12 cellular contexts compared by ENCODE assay signal in the genomic region with DNA sequence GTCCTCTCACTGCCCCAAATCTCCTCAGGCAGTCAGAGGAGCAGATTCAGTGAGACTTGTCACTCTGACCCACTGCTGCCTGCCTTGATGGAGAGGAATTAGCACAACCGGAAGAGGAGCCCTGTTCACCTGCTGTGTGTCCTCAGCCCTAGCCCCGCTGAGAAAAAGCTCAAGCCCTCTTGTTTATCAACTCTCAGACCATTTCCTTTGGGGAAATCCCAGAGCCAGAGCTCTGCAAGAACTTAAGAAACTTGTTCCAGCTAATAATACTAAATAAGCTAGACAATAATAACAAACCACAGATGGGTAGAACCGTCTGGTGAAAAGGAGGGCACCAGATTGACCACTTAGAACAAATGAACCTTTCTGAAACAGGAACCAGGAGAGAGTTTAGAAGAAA. TPM values are rescaled to one million over a fixed set of nuclear protein-coding genes. Genes with fewer than 3 reads are reported as not detected.
DNase-seq lines count a peak whose midpoint lies in the region; ATAC-seq and TF ChIP-seq lines count a peak whose summit lies in the region.
"Had no signal": no experiment of that assay in that cellular context is flagged by ENCODE, and none has a peak within 500 bp of the region (broad histone marks: within the 10 kb centered on the region; RNA-seq: fewer than 3 reads in every experiment).

No MANE protein-coding gene starts in this region.

- no peak overlapping the region for H3K23ac ChIP-seq in mesenchymal stem cell (ENCODE audit: low read length in 2 of 2)

- H3K9ac ChIP-seq in HUES6 (ENCODE audit: low read length) (peak overlapping the region; percentile 17), mesenchymal stem cell (ENCODE audit: low read length) (no peak overlapping the region)

- POLR2A ChIA-PET in PC-9 (lab: Charles Lee; ENCODE audit: unreplicated experiment), result no interaction called here

- no peak for TF ChIP-seq CTCF in psoas muscle (IDR thresholded peaks at IDR 0.05)
- no peak for TF ChIP-seq CTCF in vagina (IDR thresholded peaks at IDR 0.05)
- no peak for TF ChIP-seq CTCF in PC-9 (conservative IDR thresholded peaks at IDR 0.05)
- TF ChIP-seq CTCF in gastroesophageal sphincter (IDR thresholded peaks at IDR 0.05), result no peak

- H4K20me1 ChIP-seq in PC-9 (ENCODE audit: insufficient read depth), result no peaks in the 10 kb centered on the region

- CTCF ChIA-PET in PC-9 (lab: Charles Lee), result no interaction called here

- no peak overlapping the region for H2BK120ac ChIP-seq in mesenchymal stem cell (ENCODE audit: low read depth, low read length)

- no TSS peak for BruUV-seq in PC-9 (replicated peaks; lab: Mats Ljungman, UMichigan)

- H3K79me1 ChIP-seq in mesenchymal stem cell (replicated peaks; ENCODE audit: low read length, poor library complexity, severe bottlenecking), result peaks cover 13% of the 10 kb centered on the region

- H2BK15ac ChIP-seq in mesenchymal stem cell (ENCODE audit: low read depth, poor library complexity, severe bottlenecking), result no peak overlapping the region

- no peak overlapping the region for H2AK5ac ChIP-seq in mesenchymal stem cell (ENCODE audit: low read length, severe bottlenecking)

- H3K27ac ChIP-seq in HUES6 (ENCODE audit: low read depth, low read length), result no peak overlapping the region
- no peak overlapping the region for H3K27ac ChIP-seq in mesenchymal stem cell (ENCODE audit: low read length, poor library complexity, severe bottlenecking)
- H3K27ac ChIP-seq in psoas muscle, result no peak overlapping the region
- no peak overlapping the region for H3K27ac ChIP-seq in vagina
- H3K27ac ChIP-seq in PC-9, result no peak overlapping the region
- no peak overlapping the region for H3K27ac ChIP-seq in gastroesophageal sphincter
- H3K27ac ChIP-seq: body of pancreas, SJCRH30 had no signal

- H2AFZ ChIP-seq in mesenchymal stem cell (ENCODE audit: low read depth, low read length) (no peak overlapping the region), PC-9 (no peak overlapping the region)

- H2BK12ac ChIP-seq in mesenchymal stem cell (ENCODE audit: low read length in 2 of 2), result no peak overlapping the region

- WGBS in mesenchymal stem cell, result 75% methylated on average over 1 of the region's 3 CpGs
- WGBS in psoas muscle, 3 donors, result 27 to 34% (median 34%) methylated on average over 3 of the region's 3 CpGs
- 0 to 37% methylated on average over 1 to 2 of the region's 3 CpGs for WGBS in gastroesophageal sphincter (ENCODE audit: low coverage in 1 of 2), 2 donors

- peak overlapping the region in 1 of 2 experiments; percentile 43 for H3K18ac ChIP-seq in mesenchymal stem cell (ENCODE audit: low read depth in 1 of 2, low read length in 2 of 2)

- H3K4me1 ChIP-seq in HUES6 (ENCODE audit: control insufficient read depth, insufficient read depth, low read length) (peaks cover 7% of the 10 kb centered on the region), mesenchymal stem cell (ENCODE audit: control insufficient read depth, insufficient read depth, low read depth, low read length) (peaks cover 4% of the 10 kb centered on the region), psoas muscle (no peaks in the 10 kb centered on the region), vagina (peaks cover 6% of the 10 kb centered on the region), PC-9 (replicated peaks; ENCODE audit: insufficient read depth) (peaks cover 18% of the 10 kb centered on the region), gastroesophageal sphincter (no peaks in the 10 kb centered on the region)
- H3K4me1 ChIP-seq: body of pancreas, SJCRH30 had no signal

- no peaks in the 10 kb centered on the region for H3K36me3 ChIP-seq in HUES6 (ENCODE audit: control insufficient read depth, insufficient read depth, low read length)
- no peaks in the 10 kb centered on the region for H3K36me3 ChIP-seq in mesenchymal stem cell (ENCODE audit: control insufficient read depth in 1 of 2, insufficient read depth in 2 of 2, low read depth in 1 of 2, low read length in 2 of 2)
- no peaks in the 10 kb centered on the region for H3K36me3 ChIP-seq in psoas muscle (ENCODE audit: insufficient read depth in 1 of 2, low read depth in 1 of 2)
- no peaks in the 10 kb centered on the region for H3K36me3 ChIP-seq in vagina
- no peaks in the 10 kb centered on the region for H3K36me3 ChIP-seq in PC-9 (ENCODE audit: low read depth)
- no peaks in the 10 kb centered on the region for H3K36me3 ChIP-seq in gastroesophageal sphincter
- H3K36me3 ChIP-seq: SJCRH30 had no signal

- H3K4me3 ChIP-seq in HUES6 (ENCODE audit: low read depth, low read length) (no peak overlapping the region), mesenchymal stem cell (ENCODE audit: insufficient read depth in 1 of 2, low read depth in 1 of 2, low read length in 2 of 2) (no peak overlapping the region), psoas muscle (no peak overlapping the region), vagina (no peak overlapping the region), PC-9 (no peak overlapping the region), gastroesophageal sphincter (no peak overlapping the region)
- H3K4me3 ChIP-seq: body of pancreas, SJCRH30 had no signal

- peaks cover 10% of the 10 kb centered on the region for H3K9me3 ChIP-seq in HUES6 (ENCODE audit: control insufficient read depth, insufficient read depth, low read depth, low read length)
- H3K9me3 ChIP-seq in mesenchymal stem cell (ENCODE audit: control insufficient read depth, low read length), result peaks cover 6% of the 10 kb centered on the region
- H3K9me3 ChIP-seq in psoas muscle, result peaks cover 8% of the 10 kb centered on the region
- H3K9me3 ChIP-seq in vagina, result no peaks in the 10 kb centered on the region
- no peaks in the 10 kb centered on the region; the same call in 1 of the 2 replicates for H3K9me3 ChIP-seq in PC-9 (ENCODE audit: insufficient read depth, low read depth)
- H3K9me3 ChIP-seq in gastroesophageal sphincter, result no peaks in the 10 kb centered on the region
- H3K9me3 ChIP-seq: body of pancreas had no signal

- ATAC-seq in GM18909 (IDR thresholded peaks at IDR 0.05; ENCODE audit: poor library complexity, unreplicated experiment) (peak; percentile 86), HG02571 (IDR thresholded peaks at IDR 0.05; ENCODE audit: unreplicated experiment) (peak; percentile 61), psoas muscle (no peak), gastroesophageal sphincter (no peak)
- ATAC-seq: body of pancreas had no signal

- TF ChIP-seq EP300 in gastroesophageal sphincter (IDR thresholded peaks at IDR 0.05), result no peak

- H4K8ac ChIP-seq in mesenchymal stem cell (ENCODE audit: low read length), result peak overlapping the region; percentile 41

- DNase-seq in mesenchymal stem cell, result peak; percentile 55
- no peak for DNase-seq in psoas muscle
- DNase-seq in vagina (ENCODE audit: extremely low spot score in 2 of 2), result no peak
- DNase-seq in PC-9, result no peak
- DNase-seq: body of pancreas, DMS79, NCI-H1436 treated with DMSO at 0.1 percent for 48 hours had no signal

- H3K4me2 ChIP-seq in mesenchymal stem cell (ENCODE audit: low read length, poor library complexity, severe bottlenecking), result no peak overlapping the region
- no peak overlapping the region for H3K4me2 ChIP-seq in PC-9

- no peak overlapping the region for H2BK5ac ChIP-seq in mesenchymal stem cell (ENCODE audit: low read depth, low read length, poor library complexity, severe bottlenecking)

- no peaks in the 10 kb centered on the region for H3K79me2 ChIP-seq in PC-9 (ENCODE audit: low read depth)

- H3K9me2 ChIP-seq in PC-9 (ENCODE audit: insufficient read depth), result no peaks in the 10 kb centered on the region

- intact Hi-C loops in psoas muscle (cut with DNase I) (no loop called here), vagina (cut with DNase I) (no loop called here), PC-9 (cut with micrococcal nuclease; ENCODE audit: unreplicated experiment) (no loop called here)

- no peaks in the 10 kb centered on the region for H3K27me3 ChIP-seq in HUES6 (ENCODE audit: control insufficient read depth, insufficient read depth, low read length)
- H3K27me3 ChIP-seq in mesenchymal stem cell (ENCODE audit: control insufficient read depth in 1 of 2, insufficient read depth in 1 of 2, low read length in 2 of 2), result no peaks in the 10 kb centered on the region
- H3K27me3 ChIP-seq in psoas muscle (ENCODE audit: insufficient read depth in 3 of 3, low read length in 2 of 3), result no peaks in the 10 kb centered on the region
- no peaks in the 10 kb centered on the region for H3K27me3 ChIP-seq in vagina
- H3K27me3 ChIP-seq in PC-9 (ENCODE audit: insufficient read depth, low read depth), result no peaks in the 10 kb centered on the region
- H3K27me3 ChIP-seq in gastroesophageal sphincter, result no peaks in the 10 kb centered on the region
- H3K27me3 ChIP-seq: body of pancreas, SJCRH30 had no signal

- no peak overlapping the region for H3K14ac ChIP-seq in mesenchymal stem cell (ENCODE audit: low read length in 2 of 2)

- H4K91ac ChIP-seq in mesenchymal stem cell (ENCODE audit: low read length), result peak overlapping the region; percentile 46

- H3K4ac ChIP-seq in mesenchymal stem cell (ENCODE audit: low read depth in 1 of 2, low read length in 2 of 2), result peak overlapping the region in 1 of 2 experiments; percentile 47

- H3F3A ChIP-seq in PC-9 (ENCODE audit: insufficient read depth, low read depth), result peaks cover 20% of the 10 kb centered on the region; the same call in 1 of the 2 replicates

- TF ChIP-seq POLR2A in vagina (IDR thresholded peaks at IDR 0.05), result no peak
- TF ChIP-seq POLR2A in gastroesophageal sphincter (IDR thresholded peaks at IDR 0.05), result no peak

RNA-seq across cellular contexts. Expression of a gene that starts 37.7 kb away (rescaled TPM):
- 1,059 TPM for polyA plus RNA-seq in mesenchymal stem cell (2013, experiment 1 of 2)
- 1,073 TPM for polyA plus RNA-seq in mesenchymal stem cell (2013, experiment 2 of 2)
- 100 to 1,000 TPM; 222 to 485 (median 241) TPM for total RNA-seq in psoas muscle
- 100 to 1,000 TPM; 215 to 569 (median 259) TPM for polyA plus RNA-seq in psoas muscle
- total RNA-seq in vagina, result 193 TPM
- 307 and 421 TPM in 2 replicates for total RNA-seq in PC-9 (2021)
- 1,000 to 10,000 TPM in 3 of 4 donors, 100 to 1,000 TPM in 1; 998 to 2,832 (median 1,462) TPM for total RNA-seq in gastroesophageal sphincter

Comparison
In these comparisons a context has a peak if more than half of its experiments do, and no peak if none do; other contexts are left out.
1. ATAC-seq: peak in GM18909 (single experiment) and HG02571 (single experiment); none in psoas muscle (0 of 4) and gastroesophageal sphincter (single experiment).